In the genomic region with DNA sequence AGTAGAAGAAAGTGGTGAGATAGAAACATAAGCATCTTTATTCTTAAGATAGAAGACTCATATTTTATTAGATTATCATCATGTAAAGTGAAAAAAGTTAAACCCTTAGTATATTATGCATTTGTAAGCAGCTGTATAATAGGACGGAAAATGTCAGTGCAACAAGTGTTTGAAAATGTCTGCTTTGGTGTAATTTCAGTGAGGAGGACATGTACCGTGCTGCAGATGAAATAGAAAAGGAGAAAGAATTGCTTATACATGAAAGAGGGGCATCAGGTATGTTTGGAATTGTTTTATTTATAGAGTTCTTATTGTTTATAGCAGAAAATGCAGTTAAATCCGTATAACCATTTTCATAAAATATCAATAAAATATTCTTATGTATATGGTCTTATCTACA, we compare ENCODE assay signal across 19 cellular contexts.
"Had no signal": no experiment of that assay in that cellular context is flagged by ENCODE, and none has a peak within 500 bp of the region (broad histone marks: within the 10 kb centered on the region; RNA-seq: fewer than 3 reads in every experiment).

No MANE protein-coding gene starts in this region.

- H3K27ac ChIP-seq: coronary artery, esophagus muscularis mucosa, thyroid gland, uterus had no signal

- ATAC-seq: activated CD8-positive, alpha-beta T cell treated with anti-CD3 and anti-CD28 coated beads, Interleukin-2, amount 10 ng/mL, durations not matched to agents 7 days and 5 days; left lobe of liver; SK-N-SH treated with all-trans-retinoic acid at 6 μM for 48 hours; stimulated activated naive B cell treated with anti-CD40 and anti-IgM and Interleukin-4, amounts not matched to agents 10 μg/mL and 1 μg/mL and 100 μg/mL, for 72 hours had no signal

- H3K27me3 Mint-ChIP-seq: activated naive CD4-positive, alpha-beta T cell treated with anti-CD3 and anti-CD28 coated beads, Interleukin-2, amount 50 U/mL, for 24 hours; brain; naive B cell; stimulated activated naive B cell treated with anti-CD40 and anti-IgM and Interleukin-4, amounts not matched to agents 10 μg/mL and 1 μg/mL and 100 μg/mL, for 72 hours had no signal

- H3K4me3 ChIP-seq: coronary artery, esophagus muscularis mucosa, thyroid gland, uterus had no signal

- H3K27me3 ChIP-seq: esophagus muscularis mucosa, thyroid gland, uterus had no signal

- H3K27ac Mint-ChIP-seq: stimulated activated naive B cell treated with anti-CD40 and anti-IgM and Interleukin-4, amounts not matched to agents 10 μg/mL and 1 μg/mL and 100 μg/mL, for 72 hours had no signal

- H3K36me3 ChIP-seq: thyroid gland, uterus had no signal

- FAIRE-seq: keratinocyte, TTC549 had no signal

- DNase-seq: activated CD8-positive, alpha-beta memory T cell treated with anti-CD3 and anti-CD28 coated beads, Interleukin-2, amount 50 U/mL, for 4 hours; activated CD8-positive, alpha-beta T cell treated with anti-CD3 and anti-CD28 coated beads, Interleukin-2, amount 10 ng/mL, durations not matched to agents 7 days and 5 days; central memory CD4-positive, alpha-beta T cell; hippocampal formation; mammary epithelial cell; naive B cell; posterior cingulate gyrus; retina; stimulated activated naive B cell treated with anti-CD40 and anti-IgM and Interleukin-4, amounts not matched to agents 10 μg/mL and 1 μg/mL and 100 μg/mL, for 72 hours; thyroid gland; uterus had no signal

- H3K9me3 Mint-ChIP-seq: activated naive CD4-positive, alpha-beta T cell treated with anti-CD3 and anti-CD28 coated beads, Interleukin-2, amount 50 U/mL, for 24 hours; brain; naive B cell had no signal

- H3K9me3 ChIP-seq: esophagus muscularis mucosa, thyroid gland, uterus had no signal

- H3K4me3 Mint-ChIP-seq: activated CD8-positive, alpha-beta T cell treated with anti-CD3 and anti-CD28 coated beads, Interleukin-2, amount 10 ng/mL, durations not matched to agents 7 days and 5 days; activated naive CD4-positive, alpha-beta T cell treated with anti-CD3 and anti-CD28 coated beads, Interleukin-2, amount 50 U/mL, for 24 hours; brain had no signal
